ENCODE assay signal across 1 cellular context in the genomic region with DNA sequence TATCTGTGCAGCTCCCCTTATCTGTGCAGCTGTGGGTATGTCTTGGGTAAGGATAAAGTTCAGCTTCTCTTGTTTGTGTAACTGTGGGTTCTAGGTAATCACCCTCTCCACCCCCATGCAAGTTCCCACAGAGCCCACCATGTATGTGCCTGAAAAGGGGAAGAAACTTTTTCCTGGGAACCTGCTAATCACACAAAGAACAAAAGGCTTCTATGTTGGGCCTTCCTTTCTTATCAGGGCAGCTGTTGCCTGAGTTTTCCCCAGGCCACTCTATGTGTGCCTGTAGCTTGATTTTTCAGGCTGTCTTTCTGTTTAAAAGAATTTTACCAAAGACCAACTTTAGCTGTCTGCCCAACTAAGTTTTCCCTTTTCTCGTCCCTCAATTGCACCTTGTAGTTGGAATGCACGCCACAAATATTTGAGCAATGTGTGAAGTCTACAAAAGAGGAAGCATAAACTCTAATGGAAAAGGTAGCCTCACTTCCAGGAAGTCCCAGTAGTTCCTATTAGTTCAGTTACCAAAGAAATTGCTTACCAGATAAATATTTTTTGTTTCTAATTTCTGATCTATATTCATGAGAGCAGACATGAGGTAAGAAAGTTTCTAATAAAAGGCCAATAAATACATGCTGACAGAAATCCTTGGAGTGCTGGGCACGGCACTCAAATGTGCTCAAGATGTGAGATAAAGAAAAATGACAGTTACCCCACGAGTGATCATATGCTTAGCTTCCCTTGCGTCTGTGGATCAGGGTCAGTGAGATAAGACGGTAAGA.
TF ChIP-seq lines count a peak whose summit lies in the region.

No MANE protein-coding gene starts in this region.

TF ChIP-seq in HepG2, 621 proteins besides CTCF, POLR2A, EP300 and RAD21 (continues in another document):
- TF ChIP-seq POLR2G (IDR thresholded peaks at IDR 0.05; ENCODE audit: low read depth, low read length) (0 out of 2 replicates have a peak, but pooled peaks have one; percentile 33), ZMYM3 (CRISPR knock-in tag; IDR thresholded peaks at IDR 0.05) (no peak), MTF2 (CRISPR knock-in tag; IDR thresholded peaks at IDR 0.05; ENCODE audit: borderline replicate concordance) (no peak), ZBTB1 (CRISPR knock-in tag; IDR thresholded peaks at IDR 0.05; ENCODE audit: borderline replicate concordance) (no peak), BRD4 (CRISPR knock-in tag; IDR thresholded peaks at IDR 0.05) (no peak), TCF7 (IDR thresholded peaks at IDR 0.05; ENCODE audit: low read depth) (0 out of 2 replicates have a peak, but pooled peaks have one; percentile 10), SIX1 (CRISPR knock-in tag; IDR thresholded peaks at IDR 0.05; ENCODE audit: borderline replicate concordance) (no peak), ZNF3 (CRISPR knock-in tag; IDR thresholded peaks at IDR 0.05) (no peak), BCL6 (CRISPR knock-in tag; IDR thresholded peaks at IDR 0.05) (0 out of 2 replicates have a peak, but pooled peaks have one; percentile 34), JDP2 (CRISPR knock-in tag; IDR thresholded peaks at IDR 0.05; ENCODE audit: borderline replicate concordance) (no peak), ZC3H13 (CRISPR knock-in tag; IDR thresholded peaks at IDR 0.05) (no peak), SOX5 (CRISPR knock-in tag; IDR thresholded peaks at IDR 0.05; ENCODE audit: borderline replicate concordance) (0 out of 2 replicates have a peak, but pooled peaks have one; percentile 10), SP4 (CRISPR knock-in tag; IDR thresholded peaks at IDR 0.05) (no peak), GTF3A (CRISPR knock-in tag; conservative IDR thresholded peaks at IDR 0.05) (no peak), HNF4A (CRISPR knock-in tag; IDR thresholded peaks at IDR 0.05) (peak; percentile 55; the same call in 1 of the 2 replicates)
- TF ChIP-seq, protein P1, sequence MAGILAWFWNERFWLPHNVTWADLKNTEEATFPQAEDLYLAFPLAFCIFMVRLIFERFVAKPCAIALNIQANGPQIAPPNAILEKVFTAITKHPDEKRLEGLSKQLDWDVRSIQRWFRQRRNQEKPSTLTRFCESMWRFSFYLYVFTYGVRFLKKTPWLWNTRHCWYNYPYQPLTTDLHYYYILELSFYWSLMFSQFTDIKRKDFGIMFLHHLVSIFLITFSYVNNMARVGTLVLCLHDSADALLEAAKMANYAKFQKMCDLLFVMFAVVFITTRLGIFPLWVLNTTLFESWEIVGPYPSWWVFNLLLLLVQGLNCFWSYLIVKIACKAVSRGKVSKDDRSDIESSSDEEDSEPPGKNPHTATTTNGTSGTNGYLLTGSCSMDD (CRISPR knock-in tag; IDR thresholded peaks at IDR 0.05), result no peak
- TF ChIP-seq, protein P2, sequence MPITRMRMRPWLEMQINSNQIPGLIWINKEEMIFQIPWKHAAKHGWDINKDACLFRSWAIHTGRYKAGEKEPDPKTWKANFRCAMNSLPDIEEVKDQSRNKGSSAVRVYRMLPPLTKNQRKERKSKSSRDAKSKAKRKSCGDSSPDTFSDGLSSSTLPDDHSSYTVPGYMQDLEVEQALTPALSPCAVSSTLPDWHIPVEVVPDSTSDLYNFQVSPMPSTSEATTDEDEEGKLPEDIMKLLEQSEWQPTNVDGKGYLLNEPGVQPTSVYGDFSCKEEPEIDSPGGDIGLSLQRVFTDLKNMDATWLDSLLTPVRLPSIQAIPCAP (CRISPR knock-in tag; IDR thresholded peaks at IDR 0.05; ENCODE audit: low read depth), result no peak
- TF ChIP-seq, protein P3, sequence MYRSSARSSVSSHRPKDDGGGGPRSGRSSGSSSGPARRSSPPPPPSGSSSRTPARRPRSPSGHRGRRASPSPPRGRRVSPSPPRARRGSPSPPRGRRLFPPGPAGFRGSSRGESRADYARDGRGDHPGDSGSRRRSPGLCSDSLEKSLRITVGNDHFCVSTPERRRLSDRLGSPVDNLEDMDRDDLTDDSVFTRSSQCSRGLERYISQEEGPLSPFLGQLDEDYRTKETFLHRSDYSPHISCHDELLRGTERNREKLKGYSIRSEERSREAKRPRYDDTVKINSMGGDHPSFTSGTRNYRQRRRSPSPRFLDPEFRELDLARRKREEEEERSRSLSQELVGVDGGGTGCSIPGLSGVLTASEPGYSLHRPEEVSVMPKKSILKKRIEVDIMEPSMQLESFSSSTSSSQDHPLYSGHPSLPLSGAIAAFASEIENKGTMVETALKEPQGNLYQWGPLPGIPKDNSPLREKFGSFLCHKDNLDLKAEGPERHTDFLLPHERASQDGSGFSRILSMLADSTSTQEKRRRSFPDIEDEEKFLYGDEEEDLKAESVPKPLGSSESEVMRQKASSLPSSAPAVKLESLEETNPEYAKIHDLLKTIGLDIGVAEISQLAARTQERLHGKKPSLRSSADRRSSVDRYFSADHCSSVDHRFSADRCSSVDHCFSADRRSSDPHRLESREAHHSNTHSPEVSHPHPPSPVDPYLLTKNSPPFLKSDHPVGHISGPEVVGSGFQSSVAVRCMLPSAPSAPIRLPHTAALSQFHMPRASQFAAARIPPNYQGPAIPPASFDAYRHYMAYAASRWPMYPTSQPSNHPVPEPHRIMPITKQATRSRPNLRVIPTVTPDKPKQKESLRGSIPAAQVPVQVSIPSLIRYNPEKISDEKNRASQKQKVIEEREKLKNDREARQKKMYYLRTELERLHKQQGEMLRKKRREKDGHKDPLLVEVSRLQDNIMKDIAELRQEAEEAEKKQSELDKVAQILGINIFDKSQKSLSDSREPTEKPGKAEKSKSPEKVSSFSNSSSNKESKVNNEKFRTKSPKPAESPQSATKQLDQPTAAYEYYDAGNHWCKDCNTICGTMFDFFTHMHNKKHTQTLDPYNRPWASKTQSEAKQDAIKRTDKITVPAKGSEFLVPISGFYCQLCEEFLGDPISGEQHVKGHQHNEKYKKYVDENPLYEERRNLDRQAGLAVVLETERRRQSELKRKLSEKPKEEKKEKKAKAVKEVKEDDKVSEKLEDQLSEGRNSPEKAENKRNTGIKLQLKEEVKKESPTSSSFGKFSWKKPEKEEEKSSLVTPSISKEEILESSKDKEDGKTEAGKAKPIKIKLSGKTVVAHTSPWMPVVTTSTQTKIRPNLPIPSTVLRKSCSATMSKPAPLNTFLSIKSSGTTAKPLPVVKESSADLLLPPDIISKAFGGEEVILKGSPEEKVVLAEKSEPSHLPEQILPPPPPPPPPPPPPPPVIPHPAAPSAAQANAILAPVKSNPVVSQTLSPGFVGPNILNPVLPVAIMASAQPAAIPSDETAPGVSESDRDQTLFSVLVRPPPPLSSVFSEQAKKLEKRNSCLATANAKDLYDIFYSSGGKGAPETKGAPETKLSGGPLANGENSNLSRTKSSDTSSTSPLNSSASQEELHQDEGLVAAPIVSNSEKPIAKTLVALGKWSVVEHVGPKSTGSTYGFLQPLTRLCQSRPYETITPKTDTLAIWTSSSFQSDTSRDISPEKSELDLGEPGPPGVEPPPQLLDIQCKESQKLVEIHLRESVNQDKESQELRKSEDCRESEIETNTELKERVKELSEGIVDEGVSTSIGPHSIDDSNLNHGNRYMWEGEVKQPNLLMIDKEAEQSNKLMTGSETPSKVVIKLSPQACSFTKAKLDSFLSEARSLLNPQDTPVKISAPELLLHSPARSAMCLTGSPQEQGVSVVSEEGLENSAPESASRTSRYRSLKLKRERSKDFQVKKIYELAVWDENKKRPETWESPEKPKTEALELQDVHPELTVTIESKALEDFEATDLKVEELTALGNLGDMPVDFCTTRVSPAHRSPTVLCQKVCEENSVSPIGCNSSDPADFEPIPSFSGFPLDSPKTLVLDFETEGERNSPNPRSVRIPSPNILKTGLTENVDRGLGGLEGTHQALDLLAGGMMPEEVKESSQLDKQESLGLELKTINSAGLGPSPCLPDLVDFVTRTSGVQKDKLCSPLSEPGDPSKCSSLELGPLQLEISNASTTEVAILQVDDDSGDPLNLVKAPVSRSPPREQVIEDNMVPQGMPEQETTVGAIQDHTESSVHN (CRISPR knock-in tag; IDR thresholded peaks at IDR 0.05), result no peak
- TF ChIP-seq, protein P4, sequence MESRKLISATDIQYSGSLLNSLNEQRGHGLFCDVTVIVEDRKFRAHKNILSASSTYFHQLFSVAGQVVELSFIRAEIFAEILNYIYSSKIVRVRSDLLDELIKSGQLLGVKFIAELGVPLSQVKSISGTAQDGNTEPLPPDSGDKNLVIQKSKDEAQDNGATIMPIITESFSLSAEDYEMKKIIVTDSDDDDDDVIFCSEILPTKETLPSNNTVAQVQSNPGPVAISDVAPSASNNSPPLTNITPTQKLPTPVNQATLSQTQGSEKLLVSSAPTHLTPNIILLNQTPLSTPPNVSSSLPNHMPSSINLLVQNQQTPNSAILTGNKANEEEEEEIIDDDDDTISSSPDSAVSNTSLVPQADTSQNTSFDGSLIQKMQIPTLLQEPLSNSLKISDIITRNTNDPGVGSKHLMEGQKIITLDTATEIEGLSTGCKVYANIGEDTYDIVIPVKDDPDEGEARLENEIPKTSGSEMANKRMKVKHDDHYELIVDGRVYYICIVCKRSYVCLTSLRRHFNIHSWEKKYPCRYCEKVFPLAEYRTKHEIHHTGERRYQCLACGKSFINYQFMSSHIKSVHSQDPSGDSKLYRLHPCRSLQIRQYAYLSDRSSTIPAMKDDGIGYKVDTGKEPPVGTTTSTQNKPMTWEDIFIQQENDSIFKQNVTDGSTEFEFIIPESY (CRISPR knock-in tag; IDR thresholded peaks at IDR 0.05), result no peak
- TF ChIP-seq, protein P5, sequence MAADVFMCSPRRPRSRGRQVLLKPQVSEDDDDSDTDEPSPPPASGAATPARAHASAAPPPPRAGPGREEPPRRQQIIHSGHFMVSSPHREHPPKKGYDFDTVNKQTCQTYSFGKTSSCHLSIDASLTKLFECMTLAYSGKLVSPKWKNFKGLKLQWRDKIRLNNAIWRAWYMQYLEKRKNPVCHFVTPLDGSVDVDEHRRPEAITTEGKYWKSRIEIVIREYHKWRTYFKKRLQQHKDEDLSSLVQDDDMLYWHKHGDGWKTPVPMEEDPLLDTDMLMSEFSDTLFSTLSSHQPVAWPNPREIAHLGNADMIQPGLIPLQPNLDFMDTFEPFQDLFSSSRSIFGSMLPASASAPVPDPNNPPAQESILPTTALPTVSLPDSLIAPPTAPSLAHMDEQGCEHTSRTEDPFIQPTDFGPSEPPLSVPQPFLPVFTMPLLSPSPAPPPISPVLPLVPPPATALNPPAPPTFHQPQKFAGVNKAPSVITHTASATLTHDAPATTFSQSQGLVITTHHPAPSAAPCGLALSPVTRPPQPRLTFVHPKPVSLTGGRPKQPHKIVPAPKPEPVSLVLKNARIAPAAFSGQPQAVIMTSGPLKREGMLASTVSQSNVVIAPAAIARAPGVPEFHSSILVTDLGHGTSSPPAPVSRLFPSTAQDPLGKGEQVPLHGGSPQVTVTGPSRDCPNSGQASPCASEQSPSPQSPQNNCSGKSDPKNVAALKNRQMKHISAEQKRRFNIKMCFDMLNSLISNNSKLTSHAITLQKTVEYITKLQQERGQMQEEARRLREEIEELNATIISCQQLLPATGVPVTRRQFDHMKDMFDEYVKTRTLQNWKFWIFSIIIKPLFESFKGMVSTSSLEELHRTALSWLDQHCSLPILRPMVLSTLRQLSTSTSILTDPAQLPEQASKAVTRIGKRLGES (CRISPR knock-in tag; IDR thresholded peaks at IDR 0.05; ENCODE audit: borderline replicate concordance), result no peak
- TF ChIP-seq, protein P6, sequence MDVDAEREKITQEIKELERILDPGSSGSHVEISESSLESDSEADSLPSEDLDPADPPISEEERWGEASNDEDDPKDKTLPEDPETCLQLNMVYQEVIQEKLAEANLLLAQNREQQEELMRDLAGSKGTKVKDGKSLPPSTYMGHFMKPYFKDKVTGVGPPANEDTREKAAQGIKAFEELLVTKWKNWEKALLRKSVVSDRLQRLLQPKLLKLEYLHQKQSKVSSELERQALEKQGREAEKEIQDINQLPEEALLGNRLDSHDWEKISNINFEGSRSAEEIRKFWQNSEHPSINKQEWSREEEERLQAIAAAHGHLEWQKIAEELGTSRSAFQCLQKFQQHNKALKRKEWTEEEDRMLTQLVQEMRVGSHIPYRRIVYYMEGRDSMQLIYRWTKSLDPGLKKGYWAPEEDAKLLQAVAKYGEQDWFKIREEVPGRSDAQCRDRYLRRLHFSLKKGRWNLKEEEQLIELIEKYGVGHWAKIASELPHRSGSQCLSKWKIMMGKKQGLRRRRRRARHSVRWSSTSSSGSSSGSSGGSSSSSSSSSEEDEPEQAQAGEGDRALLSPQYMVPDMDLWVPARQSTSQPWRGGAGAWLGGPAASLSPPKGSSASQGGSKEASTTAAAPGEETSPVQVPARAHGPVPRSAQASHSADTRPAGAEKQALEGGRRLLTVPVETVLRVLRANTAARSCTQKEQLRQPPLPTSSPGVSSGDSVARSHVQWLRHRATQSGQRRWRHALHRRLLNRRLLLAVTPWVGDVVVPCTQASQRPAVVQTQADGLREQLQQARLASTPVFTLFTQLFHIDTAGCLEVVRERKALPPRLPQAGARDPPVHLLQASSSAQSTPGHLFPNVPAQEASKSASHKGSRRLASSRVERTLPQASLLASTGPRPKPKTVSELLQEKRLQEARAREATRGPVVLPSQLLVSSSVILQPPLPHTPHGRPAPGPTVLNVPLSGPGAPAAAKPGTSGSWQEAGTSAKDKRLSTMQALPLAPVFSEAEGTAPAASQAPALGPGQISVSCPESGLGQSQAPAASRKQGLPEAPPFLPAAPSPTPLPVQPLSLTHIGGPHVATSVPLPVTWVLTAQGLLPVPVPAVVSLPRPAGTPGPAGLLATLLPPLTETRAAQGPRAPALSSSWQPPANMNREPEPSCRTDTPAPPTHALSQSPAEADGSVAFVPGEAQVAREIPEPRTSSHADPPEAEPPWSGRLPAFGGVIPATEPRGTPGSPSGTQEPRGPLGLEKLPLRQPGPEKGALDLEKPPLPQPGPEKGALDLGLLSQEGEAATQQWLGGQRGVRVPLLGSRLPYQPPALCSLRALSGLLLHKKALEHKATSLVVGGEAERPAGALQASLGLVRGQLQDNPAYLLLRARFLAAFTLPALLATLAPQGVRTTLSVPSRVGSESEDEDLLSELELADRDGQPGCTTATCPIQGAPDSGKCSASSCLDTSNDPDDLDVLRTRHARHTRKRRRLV (CRISPR knock-in tag; IDR thresholded peaks at IDR 0.05), result no peak
- TF ChIP-seq, protein P7, sequence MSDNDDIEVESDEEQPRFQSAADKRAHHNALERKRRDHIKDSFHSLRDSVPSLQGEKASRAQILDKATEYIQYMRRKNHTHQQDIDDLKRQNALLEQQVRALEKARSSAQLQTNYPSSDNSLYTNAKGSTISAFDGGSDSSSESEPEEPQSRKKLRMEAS (IDR thresholded peaks at IDR 0.05), result no peak
- TF ChIP-seq, protein P8, sequence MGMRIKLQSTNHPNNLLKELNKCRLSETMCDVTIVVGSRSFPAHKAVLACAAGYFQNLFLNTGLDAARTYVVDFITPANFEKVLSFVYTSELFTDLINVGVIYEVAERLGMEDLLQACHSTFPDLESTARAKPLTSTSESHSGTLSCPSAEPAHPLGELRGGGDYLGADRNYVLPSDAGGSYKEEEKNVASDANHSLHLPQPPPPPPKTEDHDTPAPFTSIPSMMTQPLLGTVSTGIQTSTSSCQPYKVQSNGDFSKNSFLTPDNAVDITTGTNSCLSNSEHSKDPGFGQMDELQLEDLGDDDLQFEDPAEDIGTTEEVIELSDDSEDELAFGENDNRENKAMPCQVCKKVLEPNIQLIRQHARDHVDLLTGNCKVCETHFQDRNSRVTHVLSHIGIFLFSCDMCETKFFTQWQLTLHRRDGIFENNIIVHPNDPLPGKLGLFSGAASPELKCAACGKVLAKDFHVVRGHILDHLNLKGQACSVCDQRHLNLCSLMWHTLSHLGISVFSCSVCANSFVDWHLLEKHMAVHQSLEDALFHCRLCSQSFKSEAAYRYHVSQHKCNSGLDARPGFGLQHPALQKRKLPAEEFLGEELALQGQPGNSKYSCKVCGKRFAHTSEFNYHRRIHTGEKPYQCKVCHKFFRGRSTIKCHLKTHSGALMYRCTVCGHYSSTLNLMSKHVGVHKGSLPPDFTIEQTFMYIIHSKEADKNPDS (CRISPR knock-in tag; IDR thresholded peaks at IDR 0.05), result no peak
